1 cellular context compared by ENCODE assay signal in genomic region chr10:62692085-62692484, GRCh38.
TF ChIP-seq lines count a peak whose summit lies in the region.

No MANE protein-coding gene starts in this region.

TF ChIP-seq in WTC11, 78 proteins besides CTCF, POLR2A, EP300 and RAD21 (continued from another document):
- TF ChIP-seq, protein P1, sequence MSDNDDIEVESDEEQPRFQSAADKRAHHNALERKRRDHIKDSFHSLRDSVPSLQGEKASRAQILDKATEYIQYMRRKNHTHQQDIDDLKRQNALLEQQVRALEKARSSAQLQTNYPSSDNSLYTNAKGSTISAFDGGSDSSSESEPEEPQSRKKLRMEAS (CRISPR knock-in tag; IDR thresholded peaks at IDR 0.05) = no peak
- TF ChIP-seq SMAD3 (CRISPR knock-in tag; IDR thresholded peaks at IDR 0.05; ENCODE audit: borderline replicate concordance) (no peak), PREB (CRISPR knock-in tag; IDR thresholded peaks at IDR 0.05; ENCODE audit: borderline replicate concordance) (no peak), TCF7 (CRISPR knock-in tag; IDR thresholded peaks at IDR 0.05; ENCODE audit: low read depth) (no peak), NFYB (CRISPR knock-in tag; conservative IDR thresholded peaks at IDR 0.05; ENCODE audit: low read depth) (no peak), ETV6 (CRISPR knock-in tag; IDR thresholded peaks at IDR 0.05) (no peak), FOXP1 (CRISPR knock-in tag; IDR thresholded peaks at IDR 0.05; ENCODE audit: borderline replicate concordance) (no peak), OVOL2 (CRISPR knock-in tag; IDR thresholded peaks at IDR 0.05; ENCODE audit: borderline replicate concordance) (no peak), FOXK1 (CRISPR knock-in tag; IDR thresholded peaks at IDR 0.05) (no peak), MXD4 (CRISPR knock-in tag; IDR thresholded peaks at IDR 0.05; ENCODE audit: borderline replicate concordance) (no peak), SOX15 (CRISPR knock-in tag; IDR thresholded peaks at IDR 0.05) (no peak), GRHL2 (CRISPR knock-in tag; IDR thresholded peaks at IDR 0.05; ENCODE audit: insufficient replicate concordance, severe bottlenecking) (no peak)
- TF ChIP-seq, protein P2, sequence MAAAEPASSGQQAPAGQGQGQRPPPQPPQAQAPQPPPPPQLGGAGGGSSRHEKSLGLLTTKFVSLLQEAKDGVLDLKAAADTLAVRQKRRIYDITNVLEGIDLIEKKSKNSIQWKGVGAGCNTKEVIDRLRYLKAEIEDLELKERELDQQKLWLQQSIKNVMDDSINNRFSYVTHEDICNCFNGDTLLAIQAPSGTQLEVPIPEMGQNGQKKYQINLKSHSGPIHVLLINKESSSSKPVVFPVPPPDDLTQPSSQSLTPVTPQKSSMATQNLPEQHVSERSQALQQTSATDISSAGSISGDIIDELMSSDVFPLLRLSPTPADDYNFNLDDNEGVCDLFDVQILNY (CRISPR knock-in tag; IDR thresholded peaks at IDR 0.05) = no peak
